Comparison of ENCODE assay signal across 1 cellular context in genomic region chr12:6536894-6537579, GRCh38.
TF ChIP-seq lines count a peak whose summit lies in the region.

No MANE protein-coding gene starts in this region.

TF ChIP-seq in K562, 482 proteins besides CTCF, POLR2A, EP300 and RAD21:
- TF ChIP-seq POLR2AphosphoS5 (IDR thresholded peaks at IDR 0.05; ENCODE audit: control insufficient read depth, insufficient read depth, low read depth, low read length) (peak; percentile 35; the same call in 1 of the 2 replicates), ETS2 (tag; IDR thresholded peaks at IDR 0.05; ENCODE audit: borderline replicate concordance, poor library complexity, severe bottlenecking) (no peak), BRF1 (IDR thresholded peaks at IDR 0.05; ENCODE audit: borderline replicate concordance, extremely low read depth, insufficient read length) (no peak), HNRNPL (IDR thresholded peaks at IDR 0.05; ENCODE audit: low read depth, low read length) (no peak), USF1 (CRISPR knock-in tag; IDR thresholded peaks at IDR 0.05) (no peak), MYC (IDR thresholded peaks at IDR 0.05; ENCODE audit: low read depth, low read length) (no peak), MYC (CRISPR knock-in tag; IDR thresholded peaks at IDR 0.05; ENCODE audit: borderline replicate concordance, low read depth) (no peak), SRSF1 (IDR thresholded peaks at IDR 0.05; ENCODE audit: low read depth, low read length) (no peak), COPS2 (conservative IDR thresholded peaks at IDR 0.05) (no peak), ETV6 (IDR thresholded peaks at IDR 0.05; ENCODE audit: borderline replicate concordance in 1 of 2, low read depth in 2 of 2, low read length in 1 of 2) (no peak), ETV6 (CRISPR knock-in tag; IDR thresholded peaks at IDR 0.05; ENCODE audit: borderline replicate concordance) (no peak), ZNF507 (tag; conservative IDR thresholded peaks at IDR 0.05) (no peak), ATF6 (CRISPR knock-in tag; IDR thresholded peaks at IDR 0.05) (no peak), RBFOX2 (IDR thresholded peaks at IDR 0.05; ENCODE audit: low read depth, low read length) (peak; percentile 46; the same call in 1 of the 2 replicates), POLR2G (IDR thresholded peaks at IDR 0.05; ENCODE audit: low read depth, low read length) (0 out of 2 replicates have a peak, but pooled peaks have one; percentile 5), RBM15 (IDR thresholded peaks at IDR 0.05; ENCODE audit: insufficient read depth, low read length) (no peak)
TF ChIP-seq in K562: peak in this region for 3.
